1 cellular context compared by ENCODE assay signal in genomic region chr15:64644811-64645210, GRCh38.
TF ChIP-seq lines count a peak whose summit lies in the region.

No MANE protein-coding gene starts in this region.

TF ChIP-seq in K562, 482 proteins besides CTCF, POLR2A, EP300 and RAD21:
- peak; percentile 90 for TF ChIP-seq ZNF512 (tag; IDR thresholded peaks at IDR 0.05)
